9 cellular contexts compared by ENCODE assay signal in genomic region chr19:46015961-46016425, GRCh38. TPM values are rescaled to one million over a fixed set of nuclear protein-coding genes. Genes with fewer than 3 reads are reported as not detected.
A peak's percentile ranks its signal among the peaks of the same experiment; 100 is the strongest.
DNase-seq lines count a peak whose midpoint lies in the region; ATAC-seq and TF ChIP-seq lines count a peak whose summit lies in the region.
"Had no signal": no experiment of that assay in that cellular context is flagged by ENCODE, and none has a peak within 500 bp of the region (broad histone marks: within the 10 kb centered on the region; RNA-seq: fewer than 3 reads in every experiment).

No MANE protein-coding gene starts in this region.

- no peak overlapping the region for H3K27ac Mint-ChIP-seq in mesothelial cell of epicardium

- peaks cover 3% of the 10 kb centered on the region for H3K4me1 ChIP-seq in colonic mucosa
- peaks cover 3 to 21% of the 10 kb centered on the region in 2 donors for H3K4me1 ChIP-seq in thyroid gland

- TF ChIP-seq POLR2A in thyroid gland (IDR thresholded peaks at IDR 0.05) = no peak

- H3K27ac ChIP-seq in colonic mucosa (no peak overlapping the region), thyroid gland (no peak overlapping the region)

- H3K27me3 Mint-ChIP-seq in mesothelial cell of epicardium (ENCODE audit: low read depth) = peaks cover 36% of the 10 kb centered on the region

- H3K4me3 Mint-ChIP-seq in mesothelial cell of epicardium = peak overlapping the region; percentile 75

- H3K9me3 ChIP-seq in colonic mucosa (no peaks in the 10 kb centered on the region), thyroid gland (no peaks in the 10 kb centered on the region)

- TF ChIP-seq CTCF in colonic mucosa (IDR thresholded peaks at IDR 0.05) (no peak), mesothelial cell of epicardium (IDR thresholded peaks at IDR 0.05; ENCODE audit: unreplicated experiment) (no peak), thyroid gland (IDR thresholded peaks at IDR 0.05) (no peak)

- H3K4me1 Mint-ChIP-seq in mesothelial cell of epicardium = peaks cover 17% of the 10 kb centered on the region

- H3K9ac ChIP-seq in colonic mucosa (ENCODE audit: low read depth in 2 of 2, low read length in 2 of 2) = peak overlapping the region in 1 of 2 donors; percentile 64

- H3K36me3 ChIP-seq in colonic mucosa (no peaks in the 10 kb centered on the region), thyroid gland (no peaks in the 10 kb centered on the region)

- H3K27me3 ChIP-seq in colonic mucosa (peaks cover 10% of the 10 kb centered on the region), thyroid gland (no peaks in the 10 kb centered on the region)

- ATAC-seq in GM19324 (IDR thresholded peaks at IDR 0.05; ENCODE audit: low FRiP score, unreplicated experiment) = peak; percentile 21
- no peak for ATAC-seq in GM18502 (IDR thresholded peaks at IDR 0.05; ENCODE audit: poor library complexity, unreplicated experiment)

- H3K9me3 Mint-ChIP-seq in mesothelial cell of epicardium = no peaks in the 10 kb centered on the region

- DNase-seq in T-helper 2 cell = peak in 4 of 5 experiments; percentile 15 to 63 (median 37)
- DNase-seq in colonic mucosa = no peak
- DNase-seq in mesothelial cell of epicardium (ENCODE audit: low spot score in 2 of 2, unreplicated experiment in 2 of 2) = no peak
- DNase-seq in thyroid gland = peak in 1 of 2 donors; percentile 13
- DNase-seq in DMS79 (lab: John Stamatoyannopoulos, UW) = no peak
- no peak for DNase-seq in SIG-M5 treated with dmso at 0.1 percent for 504 hours (lab: John Stamatoyannopoulos, UW; ENCODE audit: unreplicated experiment)

- 4 to 11% methylated on average over 19 to 32 of the region's 54 CpGs for WGBS in thyroid gland, 2 donors

- intact Hi-C loops in colonic mucosa (cut with DNase I) = no loop called here
- intact Hi-C loops in thyroid gland (cut with DNase I) = loop anchor here (10.0 kb wide), 1 partner anchor 121 kb away; no protein-coding TSS in a partner anchor

- no peaks in the 10 kb centered on the region for H3K36me3 Mint-ChIP-seq in mesothelial cell of epicardium

- peak overlapping the region; percentile 57 for H3K4me3 ChIP-seq in colonic mucosa
- H3K4me3 ChIP-seq in thyroid gland (replicated peaks in 1 of 3) = peak overlapping the region; percentile 19 to 56 (median 33)

RNA-seq across cellular contexts. Expression of gene PGLYRP1, which starts 6.9 kb away (rescaled TPM):
- not detected for total RNA-seq in colonic mucosa
- not detected in 3 replicates for total RNA-seq in mesothelial cell of epicardium
- total RNA-seq in thyroid gland = 1 to 10 TPM in 1 of 4 donors, not detected in 3; 2.0 TPM
- total RNA-seq: NCI-H460 had no signal

RNA-seq across cellular contexts. Expression of gene CCDC61, which starts 20.7 kb away (rescaled TPM):
- total RNA-seq in colonic mucosa (10 to 100 TPM; 14.4 to 32.2 TPM), mesothelial cell of epicardium (21.5 to 24.9 TPM (median 22.3 TPM) in 3 replicates), thyroid gland (10 to 100 TPM in 2 of 4 donors, 1 to 10 TPM in 2; 8.5 to 12.4 (median 9.8) TPM)

RNA-seq across cellular contexts. Expression of gene IGFL4, which starts 24.8 kb away (rescaled TPM):
- total RNA-seq in colonic mucosa = not detected
- total RNA-seq in mesothelial cell of epicardium = 1.8 to 2.8 TPM (median 2.4 TPM) in 3 replicates
- not detected for total RNA-seq in thyroid gland

RNA-seq across cellular contexts. Expression of gene NOVA2, which starts 42.3 kb away (rescaled TPM):
- 1 to 10 TPM in 1 of 2 donors, under 1 TPM in 1; 0.72 to 1.1 TPM for total RNA-seq in colonic mucosa
- 0.51 to 1.2 TPM (median 0.67 TPM) in 3 replicates for total RNA-seq in mesothelial cell of epicardium
- 1 to 10 TPM; 1.5 to 3.6 (median 2.6) TPM for total RNA-seq in thyroid gland
- total RNA-seq: NCI-H460 had no signal

Comparison
In these comparisons a context has a peak if more than half of its experiments do, and no peak if none do; other contexts are left out.
1. DNase-seq: peak in T-helper 2 cell (4 of 5); none in colonic mucosa (single experiment), mesothelial cell of epicardium (0 of 2), DMS79 (single experiment) and SIG-M5 treated with dmso at 0.1 percent for 504 hours (single experiment).